ENCODE assay signal across 8 cellular contexts in genomic region chr20:881051-881820, GRCh38. TPM values are rescaled to one million over a fixed set of nuclear protein-coding genes. Genes with fewer than 3 reads are reported as not detected.
DNase-seq lines count a peak whose midpoint lies in the region; ATAC-seq and TF ChIP-seq lines count a peak whose summit lies in the region.

No MANE protein-coding gene starts in this region.

- CTCF ChIA-PET in PC-3 (lab: Charles Lee): no interaction called here

- H3K4me1 ChIP-seq in PC-3 (ENCODE audit: insufficient read depth, low read length): peaks cover 11% of the 10 kb centered on the region
- H3K4me1 ChIP-seq in adipocyte (ENCODE audit: control insufficient read depth, insufficient read depth, low read length): peaks cover 4% of the 10 kb centered on the region

- no peak for TF ChIP-seq CTCF in PC-3 (conservative IDR thresholded peaks at IDR 0.05; ENCODE audit: low read depth, low read length)

- no peak overlapping the region for H3K9ac ChIP-seq in PC-3 (ENCODE audit: low read length)
- no peak overlapping the region for H3K9ac ChIP-seq in adipocyte (ENCODE audit: low read length)

- H3K36me3 ChIP-seq in PC-3 (ENCODE audit: low read depth, low read length) (no peaks in the 10 kb centered on the region), adipocyte (ENCODE audit: control insufficient read depth, insufficient read depth, low read length, severe bottlenecking) (no peaks in the 10 kb centered on the region)

- POLR2A ChIA-PET in PC-3 (lab: Charles Lee; ENCODE audit: unreplicated experiment): no interaction called here

- ATAC-seq in PC-3: peak; percentile 78
- ATAC-seq in GM21381 (IDR thresholded peaks at IDR 0.05; ENCODE audit: unreplicated experiment): no peak

- peak overlapping the region; percentile 50 for H3K4me2 ChIP-seq in PC-3 (ENCODE audit: low read length)

- no peaks in the 10 kb centered on the region for H4K20me1 ChIP-seq in PC-3 (ENCODE audit: low read length)

- peak; percentile 75 for DNase-seq in H4 (ENCODE audit: low spot score)
- peak; percentile 72 for DNase-seq in PC-3
- peak; percentile 28 for DNase-seq in adipocyte (ENCODE audit: low read depth)
- DNase-seq in renal cortical epithelial cell (ENCODE audit: low read depth): peak; percentile 71
- no peak for DNase-seq in GM19240 (ENCODE audit: insufficient read length, low spot score)
- DNase-seq in GF-D8 (lab: John Stamatoyannopoulos, UW): no peak
- no peak for DNase-seq in dedifferentiated amniotic fluid mesenchymal stem cell (ENCODE audit: extremely low spot score)

- no peak overlapping the region for H2AFZ ChIP-seq in PC-3 (ENCODE audit: low read length)

- H3K9me2 ChIP-seq in PC-3 (replicated peaks; ENCODE audit: low read length): no peaks in the 10 kb centered on the region

- H3K4me3 ChIP-seq in PC-3 (ENCODE audit: low read length): no peak overlapping the region
- H3K4me3 ChIP-seq in adipocyte (ENCODE audit: low read length): no peak overlapping the region

- H3K27me3 ChIP-seq in PC-3 (ENCODE audit: low read length) (peaks cover 15% of the 10 kb centered on the region), adipocyte (replicated peaks; ENCODE audit: control insufficient read depth, insufficient read depth, low read length) (peaks cover 12% of the 10 kb centered on the region)

- no peak overlapping the region for H3K27ac ChIP-seq in PC-3 (ENCODE audit: low read length)

- H3K9me3 ChIP-seq in PC-3 (ENCODE audit: low read length) (no peaks in the 10 kb centered on the region), adipocyte (ENCODE audit: control insufficient read depth, low read length) (no peaks in the 10 kb centered on the region)

- H3K79me2 ChIP-seq in PC-3 (ENCODE audit: low read length): no peaks in the 10 kb centered on the region

- no peaks in the 10 kb centered on the region for H3F3A ChIP-seq in PC-3 (ENCODE audit: low read length, unreplicated experiment)

- intact Hi-C loops in PC-3 (cut with micrococcal nuclease): no loop called here

- BruUV-seq in PC-3 (replicated peaks; lab: Mats Ljungman, UMichigan): no TSS peak

RNA-seq across cellular contexts. Expression of gene ANGPT4, which starts 34.9 kb away (rescaled TPM):
- total RNA-seq in H4 (2014; rRNA removed; shearing (Covaris generic)): 0.53 and 1.3 TPM in 2 replicates
- not detected in 2 replicates for total RNA-seq in PC-3 (2014; rRNA removed)
- total RNA-seq in renal cortical epithelial cell: not detected in 2 replicates

RNA-seq across cellular contexts. Expression of gene FAM110A, which starts 47.7 kb away (rescaled TPM):
- total RNA-seq in H4 (2014; rRNA removed; shearing (Covaris generic)): 2.3 and 6.7 TPM in 2 replicates
- total RNA-seq in PC-3 (2014; rRNA removed) (23.0 and 28.4 TPM in 2 replicates), renal cortical epithelial cell (3.2 and 3.6 TPM in 2 replicates)

Comparison
In these comparisons a context has a peak if more than half of its experiments do, and no peak if none do; other contexts are left out.
1. DNase-seq: peak in H4 (single experiment), PC-3 (single experiment), adipocyte (single experiment) and renal cortical epithelial cell (single experiment); none in GM19240 (single experiment), GF-D8 (single experiment) and dedifferentiated amniotic fluid mesenchymal stem cell (single experiment).